ENCODE assay signal across 11 cellular contexts in the genomic region with DNA sequence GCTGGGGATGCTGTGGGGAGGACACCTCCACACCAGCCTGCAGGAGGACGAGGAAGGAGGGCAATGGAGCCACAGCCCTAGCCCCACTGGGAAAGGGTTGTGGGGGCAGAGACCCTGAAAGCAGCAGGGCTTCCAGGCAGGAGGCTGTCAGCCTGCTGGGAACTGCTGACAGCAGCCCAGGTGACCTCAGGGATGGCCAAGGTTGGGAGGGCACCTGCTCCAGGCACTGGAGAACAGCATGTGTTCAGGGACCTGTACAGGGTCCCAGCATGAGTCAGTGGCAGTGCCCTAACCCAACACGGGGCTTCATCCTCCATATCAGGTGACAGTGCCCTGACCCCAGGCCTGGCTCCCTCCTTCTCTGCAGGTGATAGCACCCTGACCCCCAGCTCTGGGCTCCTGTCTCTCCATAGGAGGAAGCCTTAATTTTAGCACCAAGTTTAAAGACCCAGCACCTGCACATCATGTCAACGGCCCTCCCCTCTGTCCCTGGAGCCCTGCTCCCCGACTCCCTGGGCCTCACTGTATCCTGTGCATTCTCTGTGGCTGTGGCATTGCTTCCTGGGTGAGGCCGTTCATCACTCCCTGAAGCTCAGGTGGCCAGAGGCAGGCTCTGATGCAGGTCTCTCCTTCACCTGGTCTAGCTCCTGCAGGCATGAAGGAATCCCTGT.
DNase-seq lines count a peak whose midpoint lies in the region; ATAC-seq, FAIRE-seq and TF ChIP-seq lines count a peak whose summit lies in the region.
"Had no signal": no experiment of that assay in that cellular context is flagged by ENCODE, and none has a peak within 500 bp of the region (broad histone marks: within the 10 kb centered on the region; RNA-seq: fewer than 3 reads in every experiment).

No MANE protein-coding gene starts in this region.

- no peak overlapping the region for H3K14ac ChIP-seq in H1 (ENCODE audit: insufficient read length)

- no peak for FAIRE-seq in H1 (lab: Jason Lieb, UNC)

- no peak overlapping the region for H3K23ac ChIP-seq in H1 (ENCODE audit: insufficient read length)
- no peak overlapping the region for H3K23ac ChIP-seq in mesendoderm (ENCODE audit: low read length)

- ATAC-seq in lower lobe of right lung = no peak

- H4K20me1 ChIP-seq in BLaER1 (no peaks in the 10 kb centered on the region; the same call in 1 of the 2 replicates), Karpas-422 (ENCODE audit: insufficient read depth, low read depth, low read length) (no peaks in the 10 kb centered on the region), H1 (replicated peaks in 1 of 2; ENCODE audit: control insufficient read depth in 1 of 2, insufficient read depth in 2 of 2, low read length in 2 of 2) (peaks cover 3 to 31% of the 10 kb centered on the region in 2 experiments)

- H3K4ac ChIP-seq in H1 (replicated peaks; ENCODE audit: insufficient read length, low read depth, low read length) (no peak overlapping the region), mesendoderm (ENCODE audit: low read depth, low read length) (no peak overlapping the region)

- CTCF ChIA-PET in H1 (lab: Charles Lee; ENCODE audit: partially characterized antibody) = interaction anchor here (0.5 to 3.0 kb wide), 10 partner anchors 8 to 1247 kb away, joined by 3 to 7 read pairs (median 4); no protein-coding TSS in a partner anchor

- no peak overlapping the region; the same call in 1 of the 2 replicates for H3K9ac ChIP-seq in BLaER1
- no peak overlapping the region for H3K9ac ChIP-seq in Karpas-422 (ENCODE audit: low read length)
- H3K9ac ChIP-seq in H1 (replicated peaks in 1 of 4; ENCODE audit: extremely low read depth in 1 of 4, low read depth in 3 of 4, low read length in 3 of 4) = no peak overlapping the region
- H3K9ac ChIP-seq in mesendoderm (ENCODE audit: low read length) = no peak overlapping the region

- H2BK120ac ChIP-seq in H1 (replicated peaks; ENCODE audit: low read depth, low read length) = no peak overlapping the region
- no peak overlapping the region for H2BK120ac ChIP-seq in mesendoderm (ENCODE audit: low read depth, low read length)

- H2BK5ac ChIP-seq in H1 (ENCODE audit: low read depth, low read length) = no peak overlapping the region
- H2BK5ac ChIP-seq in mesendoderm (ENCODE audit: low read length) = no peak overlapping the region

- DNase-seq in Karpas-422 (no peak), H1 (ENCODE audit: low read depth in 1 of 2, low spot score in 2 of 2) (no peak), posterior vena cava (ENCODE audit: low spot score) (peak; percentile 61), lower lobe of right lung (no peak), mesendoderm (no peak), activated gamma-delta T cell (lab: John Stamatoyannopoulos, UW) (no peak)
- DNase-seq: NCI-H187, NCI-H345, NCI-H526, SIG-M5 had no signal

- POLR2A ChIA-PET in H1 (lab: Charles Lee; ENCODE audit: partially characterized antibody) = interaction anchor here (0.8 kb wide), 1 partner anchor 60 kb away, joined by 3 read pairs; no protein-coding TSS in a partner anchor

- no peaks in the 10 kb centered on the region for H3K9me2 ChIP-seq in Karpas-422 (replicated peaks; ENCODE audit: insufficient read depth, low read length)

- no peak for TF ChIP-seq RAD21 in H1 (IDR thresholded peaks at IDR 0.05 in 1 of 2, conservative IDR thresholded peaks at IDR 0.05 in 1 of 2; ENCODE audit: low read depth in 2 of 2, low read length in 2 of 2)

- H2BK15ac ChIP-seq in H1 (ENCODE audit: low read length) = no peak overlapping the region
- no peak overlapping the region for H2BK15ac ChIP-seq in mesendoderm (replicated peaks; ENCODE audit: low read depth)

- TF ChIP-seq POLR2A in H1 (IDR thresholded peaks at IDR 0.05; ENCODE audit: control extremely low read depth in 1 of 2, low read depth in 2 of 2, low read length in 2 of 2) = no peak

- H3K27me3 ChIP-seq in BLaER1 = no peaks in the 10 kb centered on the region
- no peaks in the 10 kb centered on the region for H3K27me3 ChIP-seq in Karpas-422 (ENCODE audit: low read length)
- no peaks in the 10 kb centered on the region; a peak in 1 of 7 replicates for H3K27me3 ChIP-seq in H1 (replicated peaks in 1 of 4; ENCODE audit: control insufficient read depth in 3 of 4, extremely low read depth in 1 of 4, insufficient read depth in 3 of 4, low read length in 3 of 4)
- peaks cover 3% of the 10 kb centered on the region for H3K27me3 ChIP-seq in lower lobe of right lung (ENCODE audit: low read depth)
- no peaks in the 10 kb centered on the region for H3K27me3 ChIP-seq in mesendoderm (ENCODE audit: insufficient read depth, low read length, poor library complexity)

- no peak for TF ChIP-seq EP300 in H1 (IDR thresholded peaks at IDR 0.05; ENCODE audit: borderline replicate concordance in 1 of 2, low read depth in 2 of 2, low read length in 2 of 2)

- H3K79me2 ChIP-seq in Karpas-422 (ENCODE audit: low read length) (no peaks in the 10 kb centered on the region), H1 (ENCODE audit: control insufficient read depth in 1 of 2, insufficient read depth in 2 of 2, low read length in 2 of 2) (no peaks in the 10 kb centered on the region), mesendoderm (ENCODE audit: control insufficient read depth, insufficient read depth, low read length) (no peaks in the 10 kb centered on the region)

- H2AFZ ChIP-seq in Karpas-422 (ENCODE audit: low read length) (no peak overlapping the region), H1 (ENCODE audit: low read length) (no peak overlapping the region)

- H3K9me3 ChIP-seq in BLaER1 (no peaks in the 10 kb centered on the region), Karpas-422 (ENCODE audit: low read length) (no peaks in the 10 kb centered on the region), H1 (ENCODE audit: insufficient read depth in 2 of 2, low read depth in 1 of 2, low read length in 1 of 2) (no peaks in the 10 kb centered on the region), lower lobe of right lung (no peaks in the 10 kb centered on the region)

- H4K8ac ChIP-seq in H1 (ENCODE audit: extremely low read depth, insufficient read depth, low read length) (no peak overlapping the region), mesendoderm (ENCODE audit: low read depth, low read length) (no peak overlapping the region)

- H3K36me3 ChIP-seq in BLaER1 = peaks cover 74% of the 10 kb centered on the region
- H3K36me3 ChIP-seq in Karpas-422 (ENCODE audit: insufficient read depth, low read length) = no peaks in the 10 kb centered on the region
- H3K36me3 ChIP-seq in H1 (ENCODE audit: control insufficient read depth in 2 of 4, insufficient read depth in 4 of 4, low read length in 3 of 4) = peaks cover 7 to 55% (median 31%) of the 10 kb centered on the region in 4 experiments; a peak in 7 of 8 replicates
- H3K36me3 ChIP-seq in lower lobe of right lung = peaks cover 24% of the 10 kb centered on the region
- H3K36me3 ChIP-seq in mesendoderm (ENCODE audit: control insufficient read depth, insufficient read depth, low read length) = peaks cover 8% of the 10 kb centered on the region

- peak overlapping the region; percentile 50 for H3K4me3 ChIP-seq in BLaER1
- no peak overlapping the region for H3K4me3 ChIP-seq in Karpas-422 (ENCODE audit: low read length)
- no peak overlapping the region for H3K4me3 ChIP-seq in H1 (ENCODE audit: extremely low read depth in 1 of 4, insufficient read depth in 2 of 4, low read depth in 3 of 4, low read length in 4 of 4)
- H3K4me3 ChIP-seq in lower lobe of right lung = no peak overlapping the region
- H3K4me3 ChIP-seq in mesendoderm (ENCODE audit: low read length) = no peak overlapping the region

- H2BK20ac ChIP-seq in H1 (ENCODE audit: low read length) = no peak overlapping the region

- intact Hi-C loops in posterior vena cava (cut with DNase I) = no loop called here
- intact Hi-C loops in lower lobe of right lung (cut with DNase I) = no loop called here

- peaks cover 100% of the 10 kb centered on the region for H3K4me1 ChIP-seq in BLaER1
- peaks cover 71% of the 10 kb centered on the region for H3K4me1 ChIP-seq in Karpas-422 (ENCODE audit: low read length)
- H3K4me1 ChIP-seq in H1 (replicated peaks in 1 of 4; ENCODE audit: control insufficient read depth in 3 of 4, insufficient read depth in 4 of 4, low read length in 3 of 4) = no peaks in the 10 kb centered on the region
- peaks cover 9% of the 10 kb centered on the region for H3K4me1 ChIP-seq in lower lobe of right lung
- H3K4me1 ChIP-seq in mesendoderm (ENCODE audit: control insufficient read depth, low read depth, low read length) = no peaks in the 10 kb centered on the region

- H3K4me2 ChIP-seq in BLaER1 = peak overlapping the region; percentile 87
- peak overlapping the region; percentile 16 for H3K4me2 ChIP-seq in Karpas-422 (ENCODE audit: low read depth, low read length, poor library complexity, severe bottlenecking)
- H3K4me2 ChIP-seq in H1 (ENCODE audit: insufficient read depth in 1 of 2, low read depth in 2 of 2, low read length in 2 of 2) = no peak overlapping the region
- H3K4me2 ChIP-seq in mesendoderm (ENCODE audit: low read length) = no peak overlapping the region

- H3K23me2 ChIP-seq in H1 (ENCODE audit: low read depth, low read length) = no peaks in the 10 kb centered on the region

- no peak overlapping the region for H4K91ac ChIP-seq in H1 (replicated peaks; ENCODE audit: insufficient read length, low read length)

- H3K56ac ChIP-seq in H1 (replicated peaks; ENCODE audit: insufficient read length, low read depth, low read length) = no peak overlapping the region
- no peak overlapping the region for H3K56ac ChIP-seq in mesendoderm (ENCODE audit: low read length)

- TF ChIP-seq CTCF in H1 (IDR thresholded peaks at IDR 0.05; ENCODE audit: control extremely low read depth in 1 of 3, insufficient read depth in 1 of 3, low read depth in 1 of 3, low read length in 3 of 3) = no peak
- no peak for TF ChIP-seq CTCF in lower lobe of right lung (IDR thresholded peaks at IDR 0.05)

- no peak overlapping the region for H2AK5ac ChIP-seq in H1 (ENCODE audit: low read depth, low read length)
- H2AK5ac ChIP-seq in mesendoderm (ENCODE audit: low read length) = no peak overlapping the region

- no peak overlapping the region for H3K18ac ChIP-seq in H1 (ENCODE audit: extremely low read depth, low read length)
- no peak overlapping the region for H3K18ac ChIP-seq in mesendoderm (ENCODE audit: low read length)

- H2BK12ac ChIP-seq in H1 (ENCODE audit: low read depth, low read length) = no peak overlapping the region

- H4K5ac ChIP-seq in H1 (ENCODE audit: insufficient read length, low read depth, low read length) (no peak overlapping the region), mesendoderm (ENCODE audit: low read length) (no peak overlapping the region)

- H3K27ac ChIP-seq in BLaER1 (peak overlapping the region; percentile 73), Karpas-422 (ENCODE audit: low read length) (no peak overlapping the region), H1 (ENCODE audit: low read depth, low read length) (no peak overlapping the region), lower lobe of right lung (no peak overlapping the region), mesendoderm (ENCODE audit: low read depth, low read length) (no peak overlapping the region)

- H3K79me1 ChIP-seq in H1 (ENCODE audit: low read depth, low read length) (peaks cover 2% of the 10 kb centered on the region), mesendoderm (ENCODE audit: low read length) (no peaks in the 10 kb centered on the region)

- 88% methylated on average over 4 of the region's 5 CpGs; no CpG with 5 or more reads in 1 of the 2 experiments for WGBS in H1 (ENCODE audit: extremely low coverage in 1 of 2, insufficient coverage in 1 of 2, insufficient read length in 1 of 2, insufficient replicate concordance in 2 of 2, low coverage in 1 of 2, low lambda C conversion rate in 2 of 2, missing lambda C conversion rate in 1 of 2), 2 experiments
- WGBS in mesendoderm (ENCODE audit: extremely low coverage, insufficient coverage, low lambda C conversion rate) = no CpG with 5 or more reads among the region's 5 CpGs

Comparison
In these comparisons a context has a peak if more than half of its experiments do, and no peak if none do; other contexts are left out.
1. H3K4me2 ChIP-seq: peak in BLaER1 (single experiment) and Karpas-422 (single experiment); none in H1 (0 of 2) and mesendoderm (single experiment).